Comparison of ENCODE assay signal across 8 cellular contexts in the genomic region with DNA sequence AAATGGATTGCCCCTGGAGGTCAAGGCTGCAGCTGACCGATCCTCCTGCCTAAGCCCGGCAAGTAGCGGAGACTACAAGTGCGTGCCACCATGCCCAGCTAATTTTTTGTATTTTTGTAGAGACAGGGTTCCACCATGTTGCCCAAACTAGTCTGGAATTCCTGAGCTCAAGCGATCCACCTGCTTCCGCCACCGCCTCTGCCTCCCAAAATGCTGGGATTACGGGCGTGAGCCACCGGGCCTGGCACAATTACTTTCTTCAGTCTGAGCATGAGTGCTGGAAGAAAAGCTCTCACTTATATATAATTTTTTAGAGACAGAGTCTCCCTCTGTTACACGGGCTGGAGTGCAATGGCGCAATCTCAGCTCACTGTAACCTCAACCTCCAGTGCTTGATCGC.
DNase-seq lines count a peak whose midpoint lies in the region; ATAC-seq, FAIRE-seq and TF ChIP-seq lines count a peak whose summit lies in the region.
"Not testable (repeated sequence)": the region's sequence is repeated elsewhere in the genome, so short reads cannot be mapped to it uniquely, and the experiment has no call there.

No MANE protein-coding gene starts in this region.

- H3K9ac ChIP-seq in colonic mucosa (ENCODE audit: low read depth in 2 of 2, low read length in 2 of 2); iPS-18a (ENCODE audit: low read length): not testable (repeated sequence)

- intact Hi-C loops in Calu3 (cut with micrococcal nuclease; ENCODE audit: unreplicated experiment); colonic mucosa (cut with DNase I); pancreas (cut with DNase I); tibial artery (cut with DNase I; ENCODE audit: low total_unique reads): not testable (repeated sequence)

- H3K27ac ChIP-seq in colonic mucosa (peak overlapping the region; percentile 96), pancreas (peak overlapping the region in 3 of 4 donors; percentile 88 to 95 (median 95)), tibial artery (peak overlapping the region; percentile 94 to 99)
- H3K27ac ChIP-seq in iPS-18a (ENCODE audit: low read length): not testable (repeated sequence)

- WGBS in pancreas, 2 donors: 48 to 64% methylated on average over 13 of the region's 13 CpGs

- BruUV-seq in Calu3 (replicated peaks; lab: Mats Ljungman, UMichigan): not testable (repeated sequence)

- not testable (repeated sequence) for H3K4me1 ChIP-seq in colonic mucosa; iPS-18a (ENCODE audit: control insufficient read depth, low read depth, low read length); pancreas
- peaks cover 0 to 18% (median 3%) of the 10 kb centered on the region in 4 donors for H3K4me1 ChIP-seq in tibial artery

- DNase-seq in Calu3; LNCaP clone FGC (ENCODE audit: low read depth); T-helper 2 cell treated with Interferon-gamma antibody and Interleukin-4, amounts not matched to agents 5 μg/mL and 100 μg/mL, for 36 hours (ENCODE audit: low spot score); colonic mucosa; pancreas: not testable (repeated sequence)
- DNase-seq in tibial artery: peak in 1 of 2 donors; percentile 61

- H3K9me3 Mint-ChIP-seq in Calu3 (ENCODE audit: low read depth, unreplicated experiment); T-helper 2 cell treated with Interferon-gamma antibody and Interleukin-4, amounts not matched to agents 5 μg/mL and 100 μg/mL, for 36 hours; activated T-helper 17 cell treated with anti-CD3 and anti-CD28 coated beads, Interleukin-2, amount 50 U/mL, for 72 hours: not testable (repeated sequence)

- CTCF ChIA-PET in Calu3 (lab: Charles Lee): interaction anchor here (0.6 kb wide), 1 partner anchor 317 kb away, joined by 7 read pairs; no protein-coding TSS in a partner anchor

- not testable (repeated sequence) for H3K9me3 ChIP-seq in colonic mucosa; iPS-18a (ENCODE audit: control insufficient read depth, low read depth, low read length); pancreas; tibial artery

- not testable (repeated sequence) for ATAC-seq in activated T-helper 17 cell treated with anti-CD3 and anti-CD28 coated beads, Interleukin-2, amount 50 U/mL, for 72 hours (replicated peaks); pancreas

- not testable (repeated sequence) for H3K4me1 Mint-ChIP-seq in Calu3 (ENCODE audit: low read depth, unreplicated experiment); T-helper 2 cell treated with Interferon-gamma antibody and Interleukin-4, amounts not matched to agents 5 μg/mL and 100 μg/mL, for 36 hours (ENCODE audit: low read depth); activated T-helper 17 cell treated with anti-CD3 and anti-CD28 coated beads, Interleukin-2, amount 50 U/mL, for 72 hours

- not testable (repeated sequence) for H3K27me3 Mint-ChIP-seq in Calu3 (ENCODE audit: unreplicated experiment); T-helper 2 cell treated with Interferon-gamma antibody and Interleukin-4, amounts not matched to agents 5 μg/mL and 100 μg/mL, for 36 hours (ENCODE audit: low read depth); activated T-helper 17 cell treated with anti-CD3 and anti-CD28 coated beads, Interleukin-2, amount 50 U/mL, for 72 hours

- H3K4me3 Mint-ChIP-seq in Calu3 (ENCODE audit: low read depth, unreplicated experiment): peak overlapping the region; percentile 95
- peak overlapping the region; percentile 92 for H3K4me3 Mint-ChIP-seq in T-helper 2 cell treated with Interferon-gamma antibody and Interleukin-4, amounts not matched to agents 5 μg/mL and 100 μg/mL, for 36 hours
- H3K4me3 Mint-ChIP-seq in activated T-helper 17 cell treated with anti-CD3 and anti-CD28 coated beads, Interleukin-2, amount 50 U/mL, for 72 hours: peak overlapping the region; percentile 96

- H3K36me3 ChIP-seq in colonic mucosa; iPS-18a (ENCODE audit: control insufficient read depth, low read depth, low read length); pancreas; tibial artery: not testable (repeated sequence)

- not testable (repeated sequence) for H3K27me3 ChIP-seq in colonic mucosa; iPS-18a (ENCODE audit: control insufficient read depth, insufficient read depth, low read length); pancreas; tibial artery

- TF ChIP-seq CTCF in Calu3 (IDR thresholded peaks at IDR 0.05; ENCODE audit: unreplicated experiment); LNCaP clone FGC (IDR thresholded peaks at IDR 0.05; ENCODE audit: control insufficient read depth, extremely low read depth, insufficient read depth); colonic mucosa (IDR thresholded peaks at IDR 0.05); pancreas (IDR thresholded peaks at IDR 0.05); tibial artery (IDR thresholded peaks at IDR 0.05): not testable (repeated sequence)

- peaks cover 18% of the 10 kb centered on the region for H3K36me3 Mint-ChIP-seq in Calu3 (ENCODE audit: insufficient read depth, unreplicated experiment)
- H3K36me3 Mint-ChIP-seq in T-helper 2 cell treated with Interferon-gamma antibody and Interleukin-4, amounts not matched to agents 5 μg/mL and 100 μg/mL, for 36 hours (ENCODE audit: low read depth); activated T-helper 17 cell treated with anti-CD3 and anti-CD28 coated beads, Interleukin-2, amount 50 U/mL, for 72 hours (ENCODE audit: low read depth): not testable (repeated sequence)

- H3K27ac Mint-ChIP-seq in Calu3 (ENCODE audit: unreplicated experiment): peak overlapping the region; percentile 90
- H3K27ac Mint-ChIP-seq in T-helper 2 cell treated with Interferon-gamma antibody and Interleukin-4, amounts not matched to agents 5 μg/mL and 100 μg/mL, for 36 hours: peak overlapping the region; percentile 98
- H3K27ac Mint-ChIP-seq in activated T-helper 17 cell treated with anti-CD3 and anti-CD28 coated beads, Interleukin-2, amount 50 U/mL, for 72 hours: peak overlapping the region; percentile 99

- H3K4me3 ChIP-seq in LNCaP clone FGC (ENCODE audit: low read depth, low read length) (peak overlapping the region; percentile 76), colonic mucosa (peak overlapping the region; percentile 56), iPS-18a (ENCODE audit: low read length) (peak overlapping the region; percentile 74), pancreas (peak overlapping the region in 2 of 4 donors; percentile 67 to 69), tibial artery (peak overlapping the region; percentile 55 to 76)

- FAIRE-seq in pancreas (lab: Jason Lieb, UNC): not testable (repeated sequence)
